Comparison of ENCODE assay signal across 14 cellular contexts in the genomic region with DNA sequence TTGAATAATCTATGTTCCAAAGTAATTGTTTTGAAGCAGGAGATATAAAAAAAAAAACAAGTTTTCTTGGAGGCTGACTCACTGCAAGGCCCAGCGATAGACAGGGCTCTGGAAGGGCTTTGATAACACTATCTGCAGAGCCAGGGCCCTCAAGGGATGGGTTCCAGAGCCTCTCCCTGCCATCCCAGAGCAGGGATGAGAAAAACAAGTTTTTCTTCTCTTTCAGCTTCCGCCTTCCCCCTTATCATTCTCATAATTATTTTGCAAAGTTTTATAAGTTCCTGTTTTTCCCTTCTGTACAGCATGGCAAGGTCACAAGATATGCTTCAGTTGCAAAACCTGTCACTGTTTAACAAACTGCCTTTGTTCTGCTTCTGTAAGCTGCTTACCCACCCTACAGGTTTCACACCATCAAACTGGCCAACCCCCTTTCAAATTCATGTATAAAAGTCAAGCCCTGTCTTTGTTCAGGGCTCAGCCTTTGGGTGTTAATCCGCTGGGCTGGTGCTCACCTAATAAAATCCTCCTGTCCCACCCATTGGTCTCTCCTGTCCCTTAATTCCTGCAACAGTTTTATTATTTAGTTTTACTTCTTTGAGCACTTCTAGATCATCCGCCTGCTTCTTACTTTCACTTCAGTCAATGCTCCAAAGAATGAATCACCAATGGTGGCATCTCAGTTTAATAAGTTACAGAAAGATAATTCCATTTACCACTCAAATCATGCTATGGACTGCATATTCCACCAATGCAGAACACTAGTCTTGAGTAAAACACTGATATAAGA.
DNase-seq lines count a peak whose midpoint lies in the region; ATAC-seq lines count a peak whose summit lies in the region.
"Had no signal": no experiment of that assay in that cellular context is flagged by ENCODE, and none has a peak within 500 bp of the region (broad histone marks: within the 10 kb centered on the region; RNA-seq: fewer than 3 reads in every experiment).

No MANE protein-coding gene starts in this region.

- DNase-seq in CMK (ENCODE audit: low read depth) (peak; percentile 72), SIG-M5 treated with dmso at 0.1 percent for 504 hours (lab: John Stamatoyannopoulos, UW; ENCODE audit: unreplicated experiment) (peak; percentile 90), glomerular visceral epithelial cell (ENCODE audit: extremely low spot score) (peak; percentile 1), SHP77 treated with DMSO at 0.1 percent for 48 hours (lab: John Stamatoyannopoulos, UW) (no peak), HK-2 (ENCODE audit: unreplicated experiment) (no peak), head of caudate nucleus (no peak)
- DNase-seq: activated CD4-positive, CD25-positive, alpha-beta regulatory T cell treated with anti-CD3 and anti-CD28 coated beads, Interleukin-2, amount 50 U/mL, for 72 hours; activated naive CD4-positive, alpha-beta T cell treated with anti-CD3 and anti-CD28 coated beads, Interleukin-2, amount 10 ng/mL, durations not matched to agents 7 days and 5 days; MM.1S; PC-3; stimulated activated CD4-positive, alpha-beta T cell treated with anti-CD3 and anti-CD28 coated beads, Interleukin-4, amount 100 ng/mL, for 4 hours; SW 1271 had no signal

- intact Hi-C loops in head of caudate nucleus (cut with DNase I), result no loop called here

- ATAC-seq in HG03354 (IDR thresholded peaks at IDR 0.05; ENCODE audit: poor library complexity, severe bottlenecking, unreplicated experiment) (peak; percentile 86), HG03457 (IDR thresholded peaks at IDR 0.05; ENCODE audit: unreplicated experiment) (no peak)
- ATAC-seq: PC-3 had no signal

Comparison
In these comparisons a context has a peak if more than half of its experiments do, and no peak if none do; other contexts are left out.
1. DNase-seq: peak in CMK (single experiment), SIG-M5 treated with dmso at 0.1 percent for 504 hours (single experiment) and glomerular visceral epithelial cell (single experiment); none in SHP77 treated with DMSO at 0.1 percent for 48 hours (single experiment), HK-2 (single experiment) and head of caudate nucleus (0 of 42).